16 cellular contexts compared by ENCODE assay signal in genomic region chr11:113363406-113363805, GRCh38. TPM values are rescaled to one million over a fixed set of nuclear protein-coding genes. Genes with fewer than 3 reads are reported as not detected.
DNase-seq lines count a peak whose midpoint lies in the region; FAIRE-seq and TF ChIP-seq lines count a peak whose summit lies in the region.
"Had no signal": no experiment of that assay in that cellular context is flagged by ENCODE, and none has a peak within 500 bp of the region (broad histone marks: within the 10 kb centered on the region; RNA-seq: fewer than 3 reads in every experiment).

No MANE protein-coding gene starts in this region.

- no peak for TF ChIP-seq CTCF in epithelial cell of esophagus (IDR thresholded peaks at IDR 0.05; ENCODE audit: insufficient read depth, low read depth, low read length, missing control alignments)

- FAIRE-seq in GM12892 (lab: Jason Lieb, UNC) = peak; percentile 17
- FAIRE-seq: GM18507 had no signal

- H3K4me3 ChIP-seq in epithelial cell of esophagus (ENCODE audit: low read length) = no peak overlapping the region

- DNase-seq in GM12892 (ENCODE audit: insufficient read length) = no peak
- peak; percentile 85 for DNase-seq in LHCN-M2 (ENCODE audit: low read depth)
- peak; percentile 58 for DNase-seq in epithelial cell of esophagus (ENCODE audit: low read depth)
- peak; percentile 59 for DNase-seq in putamen (ENCODE audit: low spot score)
- DNase-seq in EL = no peak
- no peak for DNase-seq in NCI-H1417 treated with DMSO at 0.1 percent for 48 hours (lab: John Stamatoyannopoulos, UW)
- DNase-seq in NCI-H2029 treated with DMSO at 0.1 percent for 48 hours (lab: John Stamatoyannopoulos, UW) = no peak
- DNase-seq: IMR-90; NCI-H146; NCI-H2107; NCI-H226; NCI-H526 treated with DMSO at 0.1 percent for 48 hours; NK-92 treated with Interleukin-12 subunit alpha and Interleukin-12 subunit beta, amount 100 ng/mL, for 24 hours; PC-3 had no signal

- TF ChIP-seq POLR2A in GM12892 (IDR thresholded peaks at IDR 0.05; ENCODE audit: low read depth, low read length) = no peak

RNA-seq across cellular contexts. Expression of gene ANKK1, which starts 24.2 kb away (rescaled TPM):
- polyA plus RNA-seq in GM12892 (2012; ENCODE audit: missing spikeins) = 0.34 TPM
- total RNA-seq in LHCN-M2 (2014; rRNA removed) = not detected in 2 replicates
- polyA plus RNA-seq in LHCN-M2 (2012) = 0.02 TPM
- total RNA-seq: IMR-90 had no signal
- polyA plus RNA-seq: BJ, IMR-90 had no signal

RNA-seq across cellular contexts. Expression of gene TTC12, which starts 49.0 kb away (rescaled TPM):
- 8.4 TPM for polyA plus RNA-seq in GM12892 (2012; ENCODE audit: missing spikeins)
- total RNA-seq in LHCN-M2 (2014; rRNA removed) = 14.0 and 15.2 TPM in 2 replicates
- 8.1 TPM for polyA plus RNA-seq in LHCN-M2 (2012)

Comparison
In these comparisons a context has a peak if more than half of its experiments do, and no peak if none do; other contexts are left out.
1. DNase-seq: peak in LHCN-M2 (single experiment), epithelial cell of esophagus (single experiment) and putamen (single experiment); none in GM12892 (single experiment), EL (single experiment), NCI-H1417 treated with DMSO at 0.1 percent for 48 hours (single experiment) and NCI-H2029 treated with DMSO at 0.1 percent for 48 hours (single experiment).